7 cellular contexts compared by ENCODE assay signal in the genomic region with DNA sequence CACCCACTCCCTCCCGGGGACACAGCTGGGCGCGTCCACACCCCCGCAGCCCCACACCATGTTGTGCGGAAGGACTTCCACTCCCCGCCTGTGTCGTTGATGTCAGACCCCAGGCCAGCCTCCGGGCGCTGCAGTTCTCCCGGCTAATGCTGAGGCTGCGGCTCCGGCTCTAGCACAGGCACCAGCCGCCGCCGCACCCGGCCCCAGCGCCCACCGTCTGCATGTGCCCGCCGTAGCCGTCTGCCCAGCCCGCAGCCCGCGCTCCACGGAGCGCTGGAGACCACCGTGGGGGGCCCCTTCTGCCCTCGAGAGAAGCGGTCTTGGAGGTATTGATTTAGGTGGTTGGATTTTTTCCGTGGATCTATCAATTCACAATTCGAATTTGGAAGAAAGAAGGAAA. TPM values are rescaled to one million over a fixed set of nuclear protein-coding genes. Genes with fewer than 3 reads are reported as not detected.
DNase-seq lines count a peak whose midpoint lies in the region; ATAC-seq and TF ChIP-seq lines count a peak whose summit lies in the region.
"Not testable (repeated sequence)": the region's sequence is repeated elsewhere in the genome, so short reads cannot be mapped to it uniquely, and the experiment has no call there.

No MANE protein-coding gene starts in this region.

- ATAC-seq in heart right ventricle, natural killer cell: not testable (repeated sequence)

- not testable (repeated sequence) for H3K27me3 ChIP-seq in WERI-Rb-1 (ENCODE audit: insufficient read depth, low read depth, severe bottlenecking); heart right ventricle

- H3K4me3 ChIP-seq in HFF-Myc (replicated peaks; ENCODE audit: low read depth, low read length) (peak overlapping the region; percentile 33), WERI-Rb-1 (ENCODE audit: low read depth, low read length) (peak overlapping the region; percentile 25; the same call in 1 of the 2 replicates), coronary artery (peak overlapping the region; percentile 60), heart right ventricle (peak overlapping the region in 9 of 10 donors; percentile 5 to 45 (median 42))

- not testable (repeated sequence) for H3K27ac ChIP-seq in WERI-Rb-1
- H3K27ac ChIP-seq in coronary artery (peak overlapping the region in 1 of 2 donors; percentile 56), heart right ventricle (peak overlapping the region in 2 of 10 donors; percentile 36 to 39)

- H3K27ac Mint-ChIP-seq in natural killer cell, result not testable (repeated sequence)

- not testable (repeated sequence) for H3K4me1 Mint-ChIP-seq in natural killer cell

- WGBS in heart right ventricle, 2 donors, result 0 to 2% methylated on average over 15 to 17 of the region's 31 CpGs

- intact Hi-C loops in heart right ventricle (cut with DNase I); natural killer cell (cut with micrococcal nuclease): not testable (repeated sequence)

- H3K9me3 Mint-ChIP-seq in natural killer cell, result not testable (repeated sequence)

- H3K4me3 Mint-ChIP-seq in natural killer cell, result not testable (repeated sequence)

- H3K4me1 ChIP-seq in heart right ventricle, result not testable (repeated sequence)

- not testable (repeated sequence) for TF ChIP-seq CTCF in HFF-Myc (IDR thresholded peaks at IDR 0.05; ENCODE audit: low read depth, low read length, missing control alignments); WERI-Rb-1 (IDR thresholded peaks at IDR 0.05; ENCODE audit: low read depth, low read length); coronary artery (IDR thresholded peaks at IDR 0.05); heart right ventricle (IDR thresholded peaks at IDR 0.05); natural killer cell (IDR thresholded peaks at IDR 0.05)

- DNase-seq in HFF-Myc (ENCODE audit: extremely low read depth, low read depth); coronary artery (ENCODE audit: low spot score): not testable (repeated sequence)
- DNase-seq in WERI-Rb-1, result peak; percentile 30
- peak; percentile 63 for DNase-seq in activated effector memory CD4-positive, alpha-beta T cell treated with anti-CD3 and anti-CD28 coated beads, Interleukin-2, amount 50 U/mL, for 16 hours
- peak in 1 of 2 donors; percentile 8 for DNase-seq in heart right ventricle
- peak; percentile 16 for DNase-seq in natural killer cell
- DNase-seq in stimulated activated CD4-positive, alpha-beta T cell treated with anti-CD3 and anti-CD28 coated beads, Interleukin-12 subunit alpha, Interleukin-12 subunit beta, amount 100 ng/mL, for 4 hours, result peak; percentile 8

- not testable (repeated sequence) for H3K9me3 ChIP-seq in WERI-Rb-1 (ENCODE audit: severe bottlenecking); heart right ventricle

- H3K27me3 Mint-ChIP-seq in natural killer cell (ENCODE audit: low read depth in 2 of 2), result not testable (repeated sequence)

- not testable (repeated sequence) for H3K36me3 ChIP-seq in WERI-Rb-1, heart right ventricle

- H3K36me3 Mint-ChIP-seq in natural killer cell, result not testable (repeated sequence)

RNA-seq across cellular contexts. Expression of a gene that starts 2.2 kb away (rescaled TPM):
- 10 to 100 TPM; 10.4 to 24.1 (median 15.5) TPM for total RNA-seq in heart right ventricle
- 10 to 100 TPM in 1 of 2 donors, 1 to 10 TPM in 1; 7.6 to 13.2 TPM for polyA plus RNA-seq in heart right ventricle
- total RNA-seq in natural killer cell, result 10 to 100 TPM; 40.6 to 62.8 (median 56.0) TPM

RNA-seq across cellular contexts. Expression of a gene that starts 2.9 kb away (rescaled TPM):
- total RNA-seq in heart right ventricle, result 1 to 10 TPM in 5 of 10 donors, under 1 TPM in 2, not detected in 3; 0.38 to 2.9 (median 1.5) TPM
- 1 to 10 TPM in 1 of 2 donors, under 1 TPM in 1; 0.88 to 1.3 TPM for polyA plus RNA-seq in heart right ventricle
- 1 to 10 TPM in 2 of 3 donors, under 1 TPM in 1; 0.60 to 2.4 (median 1.8) TPM for total RNA-seq in natural killer cell
